In genomic region chr4:38366451-38366850, GRCh38 we compare ENCODE assay signal across 14 cellular contexts.
DNase-seq lines count a peak whose midpoint lies in the region; ATAC-seq and TF ChIP-seq lines count a peak whose summit lies in the region.
"Had no signal": no experiment of that assay in that cellular context is flagged by ENCODE, and none has a peak within 500 bp of the region (broad histone marks: within the 10 kb centered on the region; RNA-seq: fewer than 3 reads in every experiment).

No MANE protein-coding gene starts in this region.

- DNase-seq in NCI-H2171 treated with DMSO at 0.1 percent for 48 hours (lab: John Stamatoyannopoulos, UW) (peak; percentile 38), NCI-H2171 (lab: John Stamatoyannopoulos, UW) (no peak), brain microvascular endothelial cell (peak; percentile 4), right cardiac atrium (peak; percentile 52 to 78 (median 65)), COLO829 (ENCODE audit: low spot score) (no peak)
- DNase-seq in activated T-cell treated with anti-CD3 and anti-CD28 coated beads, Interleukin-2, amount 50 U/mL, for 72 hours = no peak
- no peak for DNase-seq in activated CD4-positive, alpha-beta T cell treated with anti-CD3 and anti-CD28 coated beads for 48 hours
- DNase-seq: effector CD4-positive, alpha-beta T cell; Karpas-422; retina; testis had no signal

- no peak overlapping the region for H3K27ac ChIP-seq in brain microvascular endothelial cell
- H3K27ac ChIP-seq in right cardiac atrium (ENCODE audit: low read length) = no peak overlapping the region
- peak overlapping the region; percentile 24 for H3K27ac ChIP-seq in urinary bladder (ENCODE audit: low read depth)

- no peaks in the 10 kb centered on the region for H3K36me3 Mint-ChIP-seq in activated T-cell treated with anti-CD3 and anti-CD28 coated beads, Interleukin-2, amount 50 U/mL, for 72 hours (ENCODE audit: insufficient read depth in 2 of 2)
- H3K36me3 Mint-ChIP-seq: activated naive CD4-positive, alpha-beta T cell treated with anti-CD3 and anti-CD28 coated beads, Interleukin-2, amount 50 U/mL, for 24 hours had no signal

- TF ChIP-seq CTCF in brain microvascular endothelial cell (IDR thresholded peaks at IDR 0.05; ENCODE audit: low read depth, low read length, missing control alignments) = no peak

- intact Hi-C loops in right cardiac atrium (cut with DNase I) = no loop called here

- H3K4me1 ChIP-seq in right cardiac atrium (ENCODE audit: control insufficient read depth, insufficient read depth, low read length) = peaks cover 5% of the 10 kb centered on the region
- no peaks in the 10 kb centered on the region for H3K4me1 ChIP-seq in urinary bladder (ENCODE audit: insufficient read depth)

- no peak overlapping the region for H3K27ac Mint-ChIP-seq in activated T-cell treated with anti-CD3 and anti-CD28 coated beads, Interleukin-2, amount 50 U/mL, for 72 hours
- H3K27ac Mint-ChIP-seq: activated naive CD4-positive, alpha-beta T cell treated with anti-CD3 and anti-CD28 coated beads, Interleukin-2, amount 50 U/mL, for 24 hours had no signal

- no peaks in the 10 kb centered on the region for H3K9me3 ChIP-seq in right cardiac atrium (ENCODE audit: control insufficient read depth, low read length)
- H3K9me3 ChIP-seq: testis had no signal

- H3K4me3 ChIP-seq in brain microvascular endothelial cell (ENCODE audit: low read depth, low read length) = no peak overlapping the region
- H3K4me3 ChIP-seq in right cardiac atrium (ENCODE audit: low read length) = no peak overlapping the region
- no peak overlapping the region for H3K4me3 ChIP-seq in urinary bladder (ENCODE audit: low read depth, low read length)
- H3K4me3 ChIP-seq: testis had no signal

- peak; percentile 93 to 96 for ATAC-seq in right cardiac atrium
- ATAC-seq in activated T-cell treated with anti-CD3 and anti-CD28 coated beads, Interleukin-2, amount 50 U/mL, for 72 hours (replicated peaks in 1 of 2) = no peak
- ATAC-seq: Panc1 had no signal

- no peaks in the 10 kb centered on the region for H3K9me3 Mint-ChIP-seq in activated T-cell treated with anti-CD3 and anti-CD28 coated beads, Interleukin-2, amount 50 U/mL, for 72 hours
- H3K9me3 Mint-ChIP-seq: activated naive CD4-positive, alpha-beta T cell treated with anti-CD3 and anti-CD28 coated beads, Interleukin-2, amount 50 U/mL, for 24 hours had no signal

- H3K36me3 ChIP-seq in brain microvascular endothelial cell (replicated peaks) = no peaks in the 10 kb centered on the region
- no peaks in the 10 kb centered on the region for H3K36me3 ChIP-seq in urinary bladder (ENCODE audit: insufficient read depth)

- no peak overlapping the region for H3K4me3 Mint-ChIP-seq in activated T-cell treated with anti-CD3 and anti-CD28 coated beads, Interleukin-2, amount 50 U/mL, for 72 hours
- H3K4me3 Mint-ChIP-seq: activated naive CD4-positive, alpha-beta T cell treated with anti-CD3 and anti-CD28 coated beads, Interleukin-2, amount 50 U/mL, for 24 hours had no signal

- H3K27me3 ChIP-seq in brain microvascular endothelial cell (replicated peaks) (no peaks in the 10 kb centered on the region), right cardiac atrium (ENCODE audit: control insufficient read depth, insufficient read depth) (no peaks in the 10 kb centered on the region)
- H3K27me3 ChIP-seq: testis had no signal

- no peaks in the 10 kb centered on the region for H3K27me3 Mint-ChIP-seq in activated T-cell treated with anti-CD3 and anti-CD28 coated beads, Interleukin-2, amount 50 U/mL, for 72 hours (ENCODE audit: low read depth)
- H3K27me3 Mint-ChIP-seq: activated naive CD4-positive, alpha-beta T cell treated with anti-CD3 and anti-CD28 coated beads, Interleukin-2, amount 50 U/mL, for 24 hours had no signal

- H3K4me1 Mint-ChIP-seq in activated T-cell treated with anti-CD3 and anti-CD28 coated beads, Interleukin-2, amount 50 U/mL, for 72 hours (ENCODE audit: low read depth) = peaks cover 23% of the 10 kb centered on the region

- in situ Hi-C loops in brain microvascular endothelial cell (cut with HindIII; ENCODE audit: low pct_ligation_motif_present, low sequenced_read_pairs) = no loop called here

Comparison
In these comparisons a context has a peak if more than half of its experiments do, and no peak if none do; other contexts are left out.
1. DNase-seq: peak in NCI-H2171 treated with DMSO at 0.1 percent for 48 hours (single experiment), brain microvascular endothelial cell (single experiment) and right cardiac atrium (3 of 3); none in NCI-H2171 (single experiment), activated T-cell treated with anti-CD3 and anti-CD28 coated beads, Interleukin-2, amount 50 U/mL, for 72 hours (0 of 2), COLO829 (single experiment) and activated CD4-positive, alpha-beta T cell treated with anti-CD3 and anti-CD28 coated beads for 48 hours (single experiment).
2. ATAC-seq: peak in right cardiac atrium (2 of 2); none in activated T-cell treated with anti-CD3 and anti-CD28 coated beads, Interleukin-2, amount 50 U/mL, for 72 hours (0 of 2).